23 cellular contexts compared by ENCODE assay signal in genomic region chr5:66527478-66527877, GRCh38.
"Had no signal": no experiment of that assay in that cellular context is flagged by ENCODE, and none has a peak within 500 bp of the region (broad histone marks: within the 10 kb centered on the region; RNA-seq: fewer than 3 reads in every experiment).

No MANE protein-coding gene starts in this region.

- ATAC-seq: gastrocnemius medialis; left cardiac atrium; left lung; mucosa of descending colon; natural killer cell treated with Interleukin-12 subunit alpha and Interleukin-12 subunit beta and Interleukin-15 and Interleukin-18, amount 100 ng/mL, for 72 hours; stimulated activated memory B cell treated with anti-CD40 and anti-IgM and Interleukin-4, amounts not matched to agents 10 μg/mL and 1 μg/mL and 100 μg/mL, for 72 hours had no signal

- H3K36me3 ChIP-seq: gastrocnemius medialis, left lung, neural progenitor cell, prostate gland, right atrium auricular region, spleen, suprapubic skin, tibial artery had no signal

- H3K9ac ChIP-seq: neural progenitor cell had no signal

- H3K9me3 ChIP-seq: gastrocnemius medialis, left lung, mucosa of descending colon, prostate gland, right atrium auricular region, spleen, suprapubic skin, tibial artery had no signal

- H2AFZ ChIP-seq: neural progenitor cell had no signal

- H3K4me3 ChIP-seq: dorsolateral prefrontal cortex, gastrocnemius medialis, left lung, mucosa of descending colon, neural progenitor cell, prostate gland, right atrium auricular region, skin epidermis, spleen, suprapubic skin, tibial artery had no signal

- H3K27ac ChIP-seq: dorsolateral prefrontal cortex, gastrocnemius medialis, left lung, neural progenitor cell, prostate gland, right atrium auricular region, skin epidermis, spleen, suprapubic skin, tibial artery had no signal

- H3K27me3 ChIP-seq: dorsolateral prefrontal cortex, gastrocnemius medialis, left lung, neural progenitor cell, right atrium auricular region, spleen, suprapubic skin, tibial artery had no signal

- DNase-seq: effector CD4-positive, alpha-beta T cell; foreskin fibroblast; gastrocnemius medialis; head of caudate nucleus; left cardiac atrium; left lung; mesenchymal stem cell; mucosa of descending colon; naive B cell; nucleus accumbens; spleen; stimulated activated CD4-positive, alpha-beta T cell treated with anti-CD3 and anti-CD28 coated beads, Interleukin-4, amount 100 ng/mL, for 4 hours; tibial artery had no signal

- FAIRE-seq: colon, islet of Langerhans had no signal

- H3K4me2 ChIP-seq: neural progenitor cell had no signal

- H3K4me1 ChIP-seq: gastrocnemius medialis, left lung, neural progenitor cell, prostate gland, right atrium auricular region, spleen, suprapubic skin had no signal
